ENCODE assay signal across 9 cellular contexts in genomic region chr7:39567294-39567693, GRCh38. TPM values are rescaled to one million over a fixed set of nuclear protein-coding genes. Genes with fewer than 3 reads are reported as not detected.
DNase-seq lines count a peak whose midpoint lies in the region; ATAC-seq and TF ChIP-seq lines count a peak whose summit lies in the region.
"Had no signal": no experiment of that assay in that cellular context is flagged by ENCODE, and none has a peak within 500 bp of the region (broad histone marks: within the 10 kb centered on the region; RNA-seq: fewer than 3 reads in every experiment).

No MANE protein-coding gene starts in this region.

- CTCF ChIA-PET in BJ (lab: Yijun Ruan, JAX), result interaction anchor here (0.6 to 1.2 kb wide), 7 partner anchors 13 to 274 kb away, joined by 3 to 7 read pairs (median 4); no protein-coding TSS in a partner anchor

- no peaks in the 10 kb centered on the region for H3K27me3 Mint-ChIP-seq in central memory CD8-positive, alpha-beta T cell
- no peaks in the 10 kb centered on the region for H3K27me3 Mint-ChIP-seq in natural killer cell (ENCODE audit: low read depth in 2 of 2)

- H3K9ac ChIP-seq in HUES64 (ENCODE audit: low read depth, low read length), result peak overlapping the region; percentile 96; the same call in 1 of the 2 replicates

- H3K36me3 ChIP-seq in BJ (ENCODE audit: control insufficient read depth, insufficient read depth, low read length) (peaks cover 2% of the 10 kb centered on the region), HUES64 (ENCODE audit: insufficient read depth, low read length) (peaks cover 34% of the 10 kb centered on the region)

- H3K4me3 ChIP-seq in BJ (ENCODE audit: low read depth, low read length) (peak overlapping the region; percentile 65), HUES64 (ENCODE audit: low read length) (peak overlapping the region; percentile 88)

- TF ChIP-seq CTCF in BJ (IDR thresholded peaks at IDR 0.05; ENCODE audit: insufficient read depth, low read depth, low read length) (no peak), natural killer cell (IDR thresholded peaks at IDR 0.05) (no peak), GM10266 (IDR thresholded peaks at IDR 0.05; ENCODE audit: control insufficient read depth, insufficient read depth, low read depth, missing control alignments) (no peak)

- no peaks in the 10 kb centered on the region for H3K9me3 Mint-ChIP-seq in central memory CD8-positive, alpha-beta T cell
- H3K9me3 Mint-ChIP-seq in natural killer cell, result no peaks in the 10 kb centered on the region

- no peak for DNase-seq in BJ (ENCODE audit: low read depth)
- DNase-seq in central memory CD8-positive, alpha-beta T cell (ENCODE audit: low spot score in 2 of 2), result no peak
- DNase-seq in natural killer cell, result no peak
- DNase-seq in stimulated activated CD4-positive, alpha-beta T cell treated with anti-CD3 and anti-CD28 coated beads, Interleukin-1b, Interleukin-23, amount 100 ng/mL, for 48 hours, result no peak
- DNase-seq in GM10266 (ENCODE audit: extremely low spot score), result no peak
- DNase-seq in UCSD-AML1 (lab: John Stamatoyannopoulos, UW; ENCODE audit: unreplicated experiment), result no peak
- DNase-seq in stimulated activated naive CD4-positive, alpha-beta T cell (lab: John Stamatoyannopoulos, UW), result no peak
- DNase-seq: NCI-H1694 treated with DMSO at 0.1 percent for 48 hours had no signal

- H3K9me3 ChIP-seq in HUES64 (ENCODE audit: insufficient read depth, low read depth, low read length), result no peaks in the 10 kb centered on the region

- H3K4me1 Mint-ChIP-seq in central memory CD8-positive, alpha-beta T cell, result peaks cover 17% of the 10 kb centered on the region
- H3K4me1 Mint-ChIP-seq in natural killer cell, result peaks cover 21% of the 10 kb centered on the region in 2 donors

- POLR2A ChIA-PET in BJ (lab: Charles Lee), result no interaction called here

- H3K4me3 Mint-ChIP-seq in central memory CD8-positive, alpha-beta T cell, result peak overlapping the region; percentile 93
- H3K4me3 Mint-ChIP-seq in natural killer cell, result peak overlapping the region; percentile 100

- H3K27me3 ChIP-seq in BJ (ENCODE audit: control insufficient read depth, insufficient read depth, low read length), result no peaks in the 10 kb centered on the region
- H3K27me3 ChIP-seq in HUES64 (ENCODE audit: insufficient read depth, low read length), result no peaks in the 10 kb centered on the region

- peaks cover 11% of the 10 kb centered on the region for H3K36me3 Mint-ChIP-seq in central memory CD8-positive, alpha-beta T cell (ENCODE audit: insufficient read depth)
- H3K36me3 Mint-ChIP-seq in natural killer cell, result no peaks in the 10 kb centered on the region

- H3K4me1 ChIP-seq in HUES64 (ENCODE audit: insufficient read depth, low read length), result peaks cover 9% of the 10 kb centered on the region; the same call in 1 of the 2 replicates

- intact Hi-C loops in natural killer cell (cut with micrococcal nuclease), result no loop called here

- no peak for ATAC-seq in central memory CD8-positive, alpha-beta T cell (replicated peaks; ENCODE audit: extremely low read depth, poor library complexity, severe bottlenecking)
- ATAC-seq in natural killer cell, result no peak

- no peak overlapping the region for H3K27ac ChIP-seq in HUES64 (ENCODE audit: low read depth, low read length)

- 67% methylated on average over 2 of the region's 2 CpGs for WGBS in HUES64

- H3K27ac Mint-ChIP-seq in central memory CD8-positive, alpha-beta T cell (ENCODE audit: low read depth), result no peak overlapping the region
- H3K27ac Mint-ChIP-seq in natural killer cell, result no peak overlapping the region

RNA-seq across cellular contexts. Expression of gene YAE1, which starts 1.1 kb away (rescaled TPM):
- 17.0 and 40.3 TPM in 2 replicates for polyA plus RNA-seq in BJ (2011; rRNA removed)
- polyA minus RNA-seq in BJ (2011; rRNA and poly(A)+ RNA removed), result 11.8 and 15.0 TPM in 2 replicates
- 40.1 TPM for polyA plus RNA-seq in HUES64 (2013, experiment 1 of 2)
- polyA plus RNA-seq in HUES64 (2013, experiment 2 of 2), result 41.5 TPM
- 1 to 10 TPM; 3.1 to 5.1 (median 3.4) TPM for total RNA-seq in natural killer cell

RNA-seq across cellular contexts. Expression of gene RALA, which starts 56.1 kb away (rescaled TPM):
- 14.9 and 27.9 TPM in 2 replicates for polyA plus RNA-seq in BJ (2011; rRNA removed)
- polyA minus RNA-seq in BJ (2011; rRNA and poly(A)+ RNA removed), result 13.0 and 15.2 TPM in 2 replicates
- polyA plus RNA-seq in HUES64 (2013, experiment 1 of 2), result 53.2 TPM
- 53.0 TPM for polyA plus RNA-seq in HUES64 (2013, experiment 2 of 2)
- 10 to 100 TPM; 10.2 to 22.0 (median 16.8) TPM for total RNA-seq in natural killer cell
